23 cellular contexts compared by ENCODE assay signal in the genomic region with DNA sequence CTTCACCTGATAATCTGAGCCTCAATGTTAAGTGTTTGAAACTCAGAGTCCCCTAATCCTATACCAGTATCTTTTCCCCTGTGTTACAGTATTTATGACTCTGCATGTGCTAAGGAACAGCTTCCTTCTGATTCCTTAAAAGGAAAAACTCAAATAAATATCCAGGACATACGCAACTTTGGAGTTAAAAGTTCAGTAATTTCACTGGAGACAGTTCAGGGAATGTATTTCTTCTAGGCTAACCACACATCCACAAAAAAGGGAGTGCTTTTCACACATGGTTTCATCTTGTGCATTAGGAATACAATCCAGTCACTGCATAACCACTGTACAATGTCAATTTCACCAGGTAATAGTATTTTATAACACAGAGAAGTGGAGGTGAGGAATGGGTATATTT. TPM values are rescaled to one million over a fixed set of nuclear protein-coding genes. Genes with fewer than 3 reads are reported as not detected.
A peak's percentile ranks its signal among the peaks of the same experiment; 100 is the strongest.
DNase-seq lines count a peak whose midpoint lies in the region; FAIRE-seq and TF ChIP-seq lines count a peak whose summit lies in the region.
"Had no signal": no experiment of that assay in that cellular context is flagged by ENCODE, and none has a peak within 500 bp of the region (broad histone marks: within the 10 kb centered on the region; RNA-seq: fewer than 3 reads in every experiment).

No MANE protein-coding gene starts in this region.

- DNase-seq in WERI-Rb-1 (no peak), choroid plexus epithelial cell (ENCODE audit: low read depth) (peak; percentile 42), iris pigment epithelial cell (ENCODE audit: low read depth) (peak; percentile 57), NCI-H1417 treated with DMSO at 0.1 percent for 48 hours (lab: John Stamatoyannopoulos, UW) (no peak), dorsolateral prefrontal cortex (no peak), CD1c-positive myeloid dendritic cell (ENCODE audit: extremely low spot score) (no peak), GM12892 (ENCODE audit: insufficient read length) (no peak)
- DNase-seq: CD8-positive, alpha-beta memory T cell; DND-41; H7; KG1; MG63; NCI-H1105 treated with DMSO at 0.1 percent for 48 hours; NCI-H2029; NCI-H446; NCI-H524 treated with DMSO at 0.1 percent for 48 hours; NCI-H774; Right ventricle myocardium superior; RPMI8226 had no signal

- TF ChIP-seq CTCF in WERI-Rb-1 (IDR thresholded peaks at IDR 0.05; ENCODE audit: low read depth, low read length): no peak
- TF ChIP-seq CTCF in choroid plexus epithelial cell (conservative IDR thresholded peaks at IDR 0.05; ENCODE audit: low read depth, low read length): no peak
- no peak for TF ChIP-seq CTCF in dorsolateral prefrontal cortex (IDR thresholded peaks at IDR 0.05 in 54 of 56, conservative IDR thresholded peaks at IDR 0.05 in 2 of 56; ENCODE audit: low read depth in 1 of 56, partially characterized antibody in 56 of 56)

- no peak overlapping the region for H3K4me3 ChIP-seq in WERI-Rb-1 (ENCODE audit: low read depth, low read length)
- H3K4me3 ChIP-seq in choroid plexus epithelial cell (ENCODE audit: low read depth, low read length): no peak overlapping the region
- H3K4me3 ChIP-seq in dorsolateral prefrontal cortex: no peak overlapping the region
- H3K4me3 ChIP-seq: MG63, SJSA1 had no signal

- H3K9me3 ChIP-seq in WERI-Rb-1 (ENCODE audit: severe bottlenecking): no peaks in the 10 kb centered on the region
- H3K9me3 ChIP-seq: MG63, SJSA1 had no signal

- H3K27ac ChIP-seq in WERI-Rb-1 (peak overlapping the region; percentile 2; the same call in 1 of the 2 replicates), dorsolateral prefrontal cortex (no peak overlapping the region)
- H3K27ac ChIP-seq: C4-2B, SJSA1 had no signal

- H3K36me3 ChIP-seq in WERI-Rb-1: no peaks in the 10 kb centered on the region
- H3K36me3 ChIP-seq: SJSA1 had no signal

- H3K27me3 ChIP-seq in WERI-Rb-1 (ENCODE audit: insufficient read depth, low read depth, severe bottlenecking) (no peaks in the 10 kb centered on the region), dorsolateral prefrontal cortex (no peaks in the 10 kb centered on the region)
- H3K27me3 ChIP-seq: MG63, SJSA1 had no signal

- TF ChIP-seq POLR2A in GM12892 (IDR thresholded peaks at IDR 0.05; ENCODE audit: low read depth, low read length): no peak

- FAIRE-seq in GM12892 (lab: Jason Lieb, UNC): no peak
- FAIRE-seq: GM18507, HTR-8/SVneo had no signal

- intact Hi-C loops in dorsolateral prefrontal cortex (cut with DNase I): no loop called here

RNA-seq across cellular contexts. Expression of a gene that starts 31.0 kb away (rescaled TPM):
- total RNA-seq in dorsolateral prefrontal cortex: 1 to 10 TPM; 2.6 to 6.9 (median 4.9) TPM
- 2.2 TPM for polyA plus RNA-seq in GM12892 (2012; ENCODE audit: missing spikeins)

RNA-seq across cellular contexts. Expression of a gene that starts 31.2 kb away (rescaled TPM):
- 10 to 100 TPM; 37.5 to 71.0 (median 53.4) TPM for total RNA-seq in dorsolateral prefrontal cortex
- polyA plus RNA-seq in GM12892 (2012; ENCODE audit: missing spikeins): 62.9 TPM

Comparison
In these comparisons a context has a peak if more than half of its experiments do, and no peak if none do; other contexts are left out.
1. DNase-seq: peak in choroid plexus epithelial cell (single experiment) and iris pigment epithelial cell (single experiment); none in WERI-Rb-1 (single experiment), NCI-H1417 treated with DMSO at 0.1 percent for 48 hours (single experiment), dorsolateral prefrontal cortex (0 of 10), CD1c-positive myeloid dendritic cell (single experiment) and GM12892 (single experiment).